9 cellular contexts compared by ENCODE assay signal in the genomic region with DNA sequence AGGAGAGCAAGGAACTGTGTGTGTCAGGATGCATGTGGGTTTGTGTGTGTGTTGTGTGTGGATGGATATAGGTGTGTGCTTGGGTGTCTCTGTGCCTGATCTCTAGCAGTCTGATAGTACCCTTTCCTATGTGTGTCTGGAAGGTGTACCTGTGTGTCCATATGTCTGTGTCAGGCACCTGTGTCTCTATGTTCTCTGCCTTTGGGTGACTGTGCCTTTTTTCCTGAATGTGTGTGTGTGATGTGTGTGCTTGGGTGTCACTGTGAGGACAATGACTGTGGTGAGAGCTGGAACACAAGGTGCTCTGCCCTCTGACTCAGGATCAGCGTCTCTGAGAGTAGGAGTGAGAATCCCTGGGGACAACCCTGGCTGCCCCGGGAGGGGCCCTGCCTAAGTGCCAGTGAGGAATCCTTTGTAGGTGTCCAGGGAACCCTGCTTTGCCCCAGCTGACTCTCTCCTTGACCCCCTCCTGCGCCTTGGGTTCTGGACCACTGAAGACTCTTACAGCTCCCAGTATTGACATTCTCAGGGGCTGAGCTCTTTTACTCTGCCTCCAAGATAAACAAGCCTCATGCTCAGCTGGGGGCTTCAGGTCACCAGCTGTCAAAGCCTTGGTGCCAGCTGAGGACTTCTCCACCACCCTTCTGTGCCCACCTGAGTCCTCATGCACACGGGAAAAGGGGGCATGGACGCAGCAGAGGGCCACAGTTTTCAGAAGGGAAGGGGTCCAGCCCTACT. TPM values are rescaled to one million over a fixed set of nuclear protein-coding genes. Genes with fewer than 3 reads are reported as not detected.
DNase-seq lines count a peak whose midpoint lies in the region; ATAC-seq, FAIRE-seq and TF ChIP-seq lines count a peak whose summit lies in the region.
"Had no signal": no experiment of that assay in that cellular context is flagged by ENCODE, and none has a peak within 500 bp of the region (broad histone marks: within the 10 kb centered on the region; RNA-seq: fewer than 3 reads in every experiment).

No MANE protein-coding gene starts in this region.

- 35% methylated on average over 5 of the region's 5 CpGs for WGBS in K562 (ENCODE audit: insufficient coverage, low coverage, missing lambda C conversion rate)

- peak overlapping the region in 8 of 9 donors; percentile 3 to 70 (median 36) for H3K27ac Mint-ChIP-seq in naive thymus-derived CD4-positive, alpha-beta T cell
- H3K27ac Mint-ChIP-seq: activated T-cell treated with anti-CD3 and anti-CD28 coated beads, Interleukin-2, amount 50 U/mL, for 72 hours had no signal

- H3K4me3 ChIP-seq in BE2C (ENCODE audit: low read depth, low read length): peak overlapping the region; percentile 48
- peak overlapping the region; percentile 19 to 90; a peak in 3 of 4 replicates for H3K4me3 ChIP-seq in HCT116 (replicated peaks in 1 of 2; ENCODE audit: low read depth in 1 of 2, low read length in 2 of 2)
- peak overlapping the region; percentile 51 for H3K4me3 ChIP-seq in K562
- H3K4me3 ChIP-seq in naive thymus-derived CD4-positive, alpha-beta T cell (ENCODE audit: low read length): no peak overlapping the region

- DNase-seq in BE2C: no peak
- DNase-seq in HCT116 (ENCODE audit: low read depth, low spot score): no peak
- DNase-seq in K562 (ENCODE audit: extremely low read depth in 1 of 4, low spot score in 3 of 4): peak in 1 of 4 experiments; percentile 47
- peak in 1 of 9 donors; percentile 8 for DNase-seq in naive thymus-derived CD4-positive, alpha-beta T cell
- no peak for DNase-seq in NCI-H128 (lab: John Stamatoyannopoulos, UW; ENCODE audit: unreplicated experiment)
- DNase-seq in urothelium cell line (ENCODE audit: low spot score): no peak
- DNase-seq in NCI-H2227 (lab: John Stamatoyannopoulos, UW; ENCODE audit: unreplicated experiment): no peak

- intact Hi-C loops in HCT116 (cut with micrococcal nuclease): no loop called here
- intact Hi-C loops in K562 (cut with micrococcal nuclease): loop anchor here (5.0 kb wide), 1 partner anchor 76 kb away; the partner anchor contains the start of gene ZBTB7B
- intact Hi-C loops in naive thymus-derived CD4-positive, alpha-beta T cell (cut with micrococcal nuclease): no loop called here

- POLR2A ChIA-PET in HCT116 (lab: Charles Lee) (interaction anchor here (1.1 kb wide), 1 partner anchor 10 kb away, joined by 3 read pairs; no protein-coding TSS in a partner anchor), K562 (lab: Yijun Ruan, JAX) (interaction anchor here (0.5 to 1.7 kb wide), 3 partner anchors 25 to 95 kb away, joined by 3 to 5 read pairs (median 3); partner anchors contain the start of gene KRTCAP2)
- POLR2A ChIA-PET in naive thymus-derived CD4-positive, alpha-beta T cell (lab: Charles Lee): interaction anchor here (1.0 to 1.6 kb wide), 4 partner anchors 8 to 26 kb away, joined by 3 to 4 read pairs (median 4); partner anchors contain the start of gene EFNA4

- H3K79me2 ChIP-seq in HCT116 (ENCODE audit: insufficient read depth, low read length) (no peaks in the 10 kb centered on the region; the same call in 1 of the 2 replicates), K562 (ENCODE audit: control insufficient read depth, insufficient read depth, low read length) (peaks cover 3% of the 10 kb centered on the region; the same call in 2 of the 3 replicates)

- peaks cover 0 to 4% (median 0%) of the 10 kb centered on the region in 5 donors for H3K36me3 Mint-ChIP-seq in naive thymus-derived CD4-positive, alpha-beta T cell

- CTCF ChIA-PET in HCT116 (lab: Charles Lee) (interaction anchor here (1.0 to 1.8 kb wide), 4 partner anchors 15 to 95 kb away, joined by 3 to 8 read pairs (median 4); partner anchors contain the start of genes EFNA4 and KRTCAP2), K562 (lab: Yijun Ruan, JAX; ENCODE audit: low intra/inter-chr PET ratio) (interaction anchor here (0.6 to 9.0 kb wide), 3 partner anchors 15 to 1124 kb away, joined by 3 to 153 read pairs (median 3); partner anchors contain the start of gene EFNA4)
- CTCF ChIA-PET in naive thymus-derived CD4-positive, alpha-beta T cell (lab: Charles Lee): interaction anchor here (0.8 to 8.1 kb wide), 3 partner anchors 9 to 310 kb away, joined by 3 to 52 read pairs (median 3); partner anchors contain the start of gene EFNA4

- peaks cover 40% of the 10 kb centered on the region for H3K27me3 ChIP-seq in BE2C
- no peaks in the 10 kb centered on the region for H3K27me3 ChIP-seq in HCT116 (ENCODE audit: insufficient read depth, low read length)
- peaks cover 3 to 8% of the 10 kb centered on the region in 2 experiments; a peak in 2 of 5 replicates for H3K27me3 ChIP-seq in K562 (ENCODE audit: control insufficient read depth in 2 of 2, insufficient read depth in 2 of 2, low read length in 2 of 2)
- H3K27me3 ChIP-seq in naive thymus-derived CD4-positive, alpha-beta T cell (ENCODE audit: control insufficient read depth in 2 of 2, insufficient read depth in 2 of 2, low read length in 2 of 2): peaks cover 15 to 16% of the 10 kb centered on the region in 2 donors

- ATAC-seq in HCT116: no peak
- ATAC-seq in K562: no peak
- no peak for ATAC-seq in naive thymus-derived CD4-positive, alpha-beta T cell
- ATAC-seq in HG02623 (IDR thresholded peaks at IDR 0.05; ENCODE audit: unreplicated experiment): no peak

- H3K9me1 ChIP-seq in K562 (ENCODE audit: control insufficient read depth, insufficient read depth, low read length): peaks cover 6% of the 10 kb centered on the region

- in situ Hi-C loops in K562 (cut with MboI): no loop called here

- TF ChIP-seq EP300 in K562 (IDR thresholded peaks at IDR 0.05; ENCODE audit: low read length): no peak

- H3K27me3 Mint-ChIP-seq in naive thymus-derived CD4-positive, alpha-beta T cell: peaks cover 7 to 39% (median 18%) of the 10 kb centered on the region in 5 donors

- H3K36me3 ChIP-seq in BE2C: no peaks in the 10 kb centered on the region
- H3K36me3 ChIP-seq in HCT116 (ENCODE audit: control insufficient read depth in 1 of 2, insufficient read depth in 2 of 2, low read length in 2 of 2): no peaks in the 10 kb centered on the region
- no peaks in the 10 kb centered on the region for H3K36me3 ChIP-seq in K562 (ENCODE audit: control insufficient read depth, insufficient read depth, low read length)
- no peaks in the 10 kb centered on the region for H3K36me3 ChIP-seq in naive thymus-derived CD4-positive, alpha-beta T cell (ENCODE audit: control insufficient read depth in 2 of 3, insufficient read depth in 3 of 3, low read length in 3 of 3)

- H3K4me1 ChIP-seq in BE2C (peaks cover 14% of the 10 kb centered on the region), HCT116 (ENCODE audit: control insufficient read depth in 1 of 2, insufficient read depth in 2 of 2, low read length in 2 of 2) (peaks cover 16 to 46% of the 10 kb centered on the region in 2 experiments), K562 (replicated peaks in 1 of 2; ENCODE audit: control insufficient read depth in 2 of 2, insufficient read depth in 2 of 2, low read length in 2 of 2) (peaks cover 37 to 60% of the 10 kb centered on the region in 2 experiments)
- H3K4me1 ChIP-seq in naive thymus-derived CD4-positive, alpha-beta T cell (ENCODE audit: control insufficient read depth in 2 of 2, insufficient read depth in 2 of 2, low read length in 2 of 2): peaks cover 39 to 49% of the 10 kb centered on the region in 2 donors

- H4K20me1 ChIP-seq in HCT116 (ENCODE audit: insufficient read depth): no peaks in the 10 kb centered on the region
- H4K20me1 ChIP-seq in K562 (replicated peaks; ENCODE audit: control insufficient read depth, insufficient read depth, low read length): peaks cover 11% of the 10 kb centered on the region

- H3K4me3 Mint-ChIP-seq in naive thymus-derived CD4-positive, alpha-beta T cell: peak overlapping the region; percentile 0 to 90 (median 59)

- H3K9me3 Mint-ChIP-seq in naive thymus-derived CD4-positive, alpha-beta T cell: peaks cover 0 to 4% (median 0%) of the 10 kb centered on the region in 11 donors
- H3K9me3 Mint-ChIP-seq: activated T-cell treated with anti-CD3 and anti-CD28 coated beads, Interleukin-2, amount 50 U/mL, for 72 hours had no signal

- RAD21 ChIA-PET in HCT116 (lab: Charles Lee; ENCODE audit: low non-redundant PET in 1 of 2, low total read pairs in 2 of 2, uncharacterized antibody in 2 of 2, unreplicated experiment in 2 of 2): interaction anchor here in 1 of 2 experiments (1.5 kb wide), 1 partner anchor 14 kb away, joined by 4 read pairs; the partner anchor contains the start of gene EFNA4

- peak overlapping the region; percentile 13; the same call in 1 of the 2 replicates for H3K27ac ChIP-seq in HCT116 (ENCODE audit: low read depth, low read length)
- peak overlapping the region; percentile 34 for H3K27ac ChIP-seq in K562 (ENCODE audit: extremely low read depth, low read depth, low read length)
- no peak overlapping the region for H3K27ac ChIP-seq in naive thymus-derived CD4-positive, alpha-beta T cell (ENCODE audit: low read depth, low read length)

- BruUV-seq in HCT116 (replicated peaks; lab: Mats Ljungman, UMichigan): no TSS peak
- BruUV-seq in K562 (replicated peaks; lab: Mats Ljungman, UMichigan): no TSS peak

- no peak for FAIRE-seq in K562 (lab: Jason Lieb, UNC)
- no peak for FAIRE-seq in urothelium cell line (lab: Jason Lieb, UNC)

- H3K9me3 ChIP-seq in BE2C: no peaks in the 10 kb centered on the region
- no peaks in the 10 kb centered on the region for H3K9me3 ChIP-seq in HCT116 (ENCODE audit: control insufficient read depth in 1 of 2, insufficient read depth in 1 of 2, low read depth in 1 of 2, low read length in 2 of 2)
- no peaks in the 10 kb centered on the region for H3K9me3 ChIP-seq in K562 (replicated peaks; ENCODE audit: control insufficient read depth, insufficient read depth, low read depth, low read length)
- no peaks in the 10 kb centered on the region for H3K9me3 ChIP-seq in naive thymus-derived CD4-positive, alpha-beta T cell (ENCODE audit: control insufficient read depth in 2 of 3, low read length in 3 of 3)

- peak overlapping the region; percentile 99 for H3K4me2 ChIP-seq in HCT116 (ENCODE audit: low read length)
- H3K4me2 ChIP-seq in K562 (ENCODE audit: insufficient read depth, low read length): peak overlapping the region; percentile 66

- H3K9me2 ChIP-seq in HCT116 (ENCODE audit: insufficient read depth): no peaks in the 10 kb centered on the region

- TF ChIP-seq CTCF in BE2C (IDR thresholded peaks at IDR 0.05; ENCODE audit: low read depth, low read length): no peak
- no peak for TF ChIP-seq CTCF in HCT116 (IDR thresholded peaks at IDR 0.05 in 2 of 3, conservative IDR thresholded peaks at IDR 0.05 in 1 of 3; ENCODE audit: borderline replicate concordance in 1 of 3, insufficient read depth in 1 of 3, low read depth in 2 of 3, low read length in 2 of 3)
- TF ChIP-seq CTCF in K562 (IDR thresholded peaks at IDR 0.05 in 2 of 3, conservative IDR thresholded peaks at IDR 0.05 in 1 of 3; ENCODE audit: insufficient read depth in 2 of 3, low read depth in 1 of 3, low read length in 3 of 3): no peak

- no peak for TF ChIP-seq RAD21 in HCT116 (IDR thresholded peaks at IDR 0.05; ENCODE audit: low read depth)
- TF ChIP-seq RAD21 in K562 (CRISPR knock-in tag; conservative IDR thresholded peaks at IDR 0.05 in 1 of 2, IDR thresholded peaks at IDR 0.05 in 1 of 2): no peak

- peaks cover 30 to 72% (median 56%) of the 10 kb centered on the region in 7 donors for H3K4me1 Mint-ChIP-seq in naive thymus-derived CD4-positive, alpha-beta T cell

- H3K9ac ChIP-seq in HCT116 (ENCODE audit: low read length) (peak overlapping the region; percentile 81; the same call in 1 of the 2 replicates), K562 (ENCODE audit: insufficient read depth in 1 of 2, low read depth in 2 of 2, low read length in 2 of 2) (peak overlapping the region; percentile 52 to 88; a peak in 3 of 4 replicates)

- H2AFZ ChIP-seq in HCT116 (ENCODE audit: low read depth, low read length, poor library complexity, severe bottlenecking) (peak overlapping the region; percentile 21), K562 (ENCODE audit: low read depth, low read length) (peak overlapping the region; percentile 87)

- TF ChIP-seq POLR2A in HCT116 (IDR thresholded peaks at IDR 0.05; ENCODE audit: borderline replicate concordance, extremely low read depth, insufficient read depth, insufficient read length) (no peak), K562 (conservative IDR thresholded peaks at IDR 0.05) (no peak)

RNA-seq across cellular contexts. Expression of gene EFNA3, which starts 0.7 kb away (rescaled TPM):
- 13.2 TPM for polyA plus RNA-seq in BE2C (2012; ENCODE audit: insufficient read depth, insufficient read length, low read depth)
- total RNA-seq in HCT116 (2021; ENCODE audit: unreplicated experiment) (20.4 TPM), K562 (2014; rRNA removed) (4.5 and 8.6 TPM in 2 replicates), K562 (2014; rRNA removed; fragmentation: Illumina TruSeq; extraction: Trizol) (1.7 and 3.3 TPM in 2 replicates), K562 (2015; rRNA removed; fragmentation: Illumina TruSeq; extraction: Trizol) (4.7 and 4.9 TPM in 2 replicates), K562 (2021) (6.2 and 7.1 TPM in 2 replicates)
- polyA plus RNA-seq in HCT116 (2012): 29.2 and 31.1 TPM in 2 replicates
- 3.7 and 9.0 TPM in 2 replicates for total RNA-seq in K562 (2011; cell fraction: chromatin; rRNA removed; ENCODE audit: low replicate concordance)
- total RNA-seq in K562 (2011; cell fraction: nucleolus; rRNA removed): 11.2 and 12.4 TPM in 2 replicates
- 8.1 and 10.5 TPM in 2 replicates for total RNA-seq in K562 (2011; cell fraction: nucleoplasm; rRNA removed)
- polyA plus RNA-seq in K562 (2011; rRNA removed) (7.3 and 10.9 TPM in 2 replicates), K562 (2014; fragmentation: Illumina TruSeq; extraction: Trizol) (7.9 and 9.3 TPM in 2 replicates), K562 (2014; fragmentation: Nextera tagmentation; extraction: Ambion mirVana) (under 1 TPM; 0.59 to 0.63 TPM), K562 (2014; rRNA removed) (4.8 and 6.8 TPM in 2 replicates)
- 10.9 and 15.6 TPM in 2 replicates for polyA plus RNA-seq in K562 (2011; cell fraction: cytosol; rRNA removed)
- polyA plus RNA-seq in K562 (2011; cell fraction: nucleus; rRNA removed): 14.1 and 14.9 TPM in 2 replicates
- polyA plus RNA-seq in K562 (2012): 4.5 and 7.1 TPM in 2 replicates
- polyA minus RNA-seq in K562 (2011; rRNA and poly(A)+ RNA removed): 2.0 and 3.1 TPM in 2 replicates
- 5.5 and 6.3 TPM in 2 replicates for polyA minus RNA-seq in K562 (2011; cell fraction: cytosol; rRNA and poly(A)+ RNA removed)
- 2.7 and 5.9 TPM in 2 replicates for polyA minus RNA-seq in K562 (2011; cell fraction: nucleus; rRNA and poly(A)+ RNA removed)
- total RNA-seq in naive thymus-derived CD4-positive, alpha-beta T cell: 1 to 10 TPM in 4 of 5 experiments, under 1 TPM in 1; 0.42 to 4.0 (median 2.7) TPM
- under 1 TPM; 0.51 to 0.72 TPM for polyA plus RNA-seq in naive thymus-derived CD4-positive, alpha-beta T cell

RNA-seq across cellular contexts. Expression of gene EFNA4, which starts 14.4 kb away (rescaled TPM):
- not detected for polyA plus RNA-seq in BE2C (2012; ENCODE audit: insufficient read depth, insufficient read length, low read depth)
- 9.8 TPM for total RNA-seq in HCT116 (2021; ENCODE audit: unreplicated experiment)
- 9.0 and 10.9 TPM in 2 replicates for polyA plus RNA-seq in HCT116 (2012)
- total RNA-seq in K562 (2011; cell fraction: chromatin; rRNA removed; ENCODE audit: low replicate concordance): 4.6 and 12.1 TPM in 2 replicates
- 12.6 and 17.5 TPM in 2 replicates for total RNA-seq in K562 (2011; cell fraction: nucleolus; rRNA removed)
- total RNA-seq in K562 (2011; cell fraction: nucleoplasm; rRNA removed): 10.9 and 12.2 TPM in 2 replicates
- 7.4 and 10.6 TPM in 2 replicates for total RNA-seq in K562 (2014; rRNA removed)
- 2.0 and 2.9 TPM in 2 replicates for total RNA-seq in K562 (2014; rRNA removed; fragmentation: Illumina TruSeq; extraction: Trizol)
- total RNA-seq in K562 (2015; rRNA removed; fragmentation: Illumina TruSeq; extraction: Trizol): 5.7 and 5.9 TPM in 2 replicates
- 4.7 and 6.1 TPM in 2 replicates for total RNA-seq in K562 (2021)
- polyA plus RNA-seq in K562 (2011; rRNA removed): 6.5 and 10.2 TPM in 2 replicates
- 11.8 and 12.2 TPM in 2 replicates for polyA plus RNA-seq in K562 (2011; cell fraction: cytosol; rRNA removed)
- 8.5 and 9.2 TPM in 2 replicates for polyA plus RNA-seq in K562 (2011; cell fraction: nucleus; rRNA removed)
- 6.1 and 6.4 TPM in 2 replicates for polyA plus RNA-seq in K562 (2012)
- polyA plus RNA-seq in K562 (2014; fragmentation: Illumina TruSeq; extraction: Trizol): 6.1 and 6.2 TPM in 2 replicates
- polyA plus RNA-seq in K562 (2014; fragmentation: Nextera tagmentation; extraction: Ambion mirVana): under 1 TPM; 0.68 to 0.89 TPM
- polyA plus RNA-seq in K562 (2014; rRNA removed): 5.9 and 6.5 TPM in 2 replicates
- 2.5 and 5.7 TPM in 2 replicates for polyA minus RNA-seq in K562 (2011; rRNA and poly(A)+ RNA removed)
- 4.9 and 6.5 TPM in 2 replicates for polyA minus RNA-seq in K562 (2011; cell fraction: cytosol; rRNA and poly(A)+ RNA removed)
- 2.6 TPM in 2 replicates for polyA minus RNA-seq in K562 (2011; cell fraction: nucleus; rRNA and poly(A)+ RNA removed)
- total RNA-seq in naive thymus-derived CD4-positive, alpha-beta T cell: 1 to 10 TPM; 3.9 to 9.4 (median 7.7) TPM
- 1 to 10 TPM; 2.1 to 3.9 TPM for polyA plus RNA-seq in naive thymus-derived CD4-positive, alpha-beta T cell

RNA-seq across cellular contexts. Expression of gene ADAM15, which starts 26.8 kb away (rescaled TPM):
- 95.5 TPM for polyA plus RNA-seq in BE2C (2012; ENCODE audit: insufficient read depth, insufficient read length, low read depth)
- 149 TPM for total RNA-seq in HCT116 (2021; ENCODE audit: unreplicated experiment)
- polyA plus RNA-seq in HCT116 (2012): 185 and 189 TPM in 2 replicates
- 77.6 and 286 TPM in 2 replicates for total RNA-seq in K562 (2011; cell fraction: chromatin; rRNA removed; ENCODE audit: low replicate concordance)
- 230 and 253 TPM in 2 replicates for total RNA-seq in K562 (2011; cell fraction: nucleolus; rRNA removed)
- total RNA-seq in K562 (2011; cell fraction: nucleoplasm; rRNA removed): 121 and 122 TPM in 2 replicates
- 35.9 and 61.0 TPM in 2 replicates for total RNA-seq in K562 (2014; rRNA removed)
- total RNA-seq in K562 (2014; rRNA removed; fragmentation: Illumina TruSeq; extraction: Trizol): 10.1 and 15.2 TPM in 2 replicates
- 34.3 and 35.4 TPM in 2 replicates for total RNA-seq in K562 (2015; rRNA removed; fragmentation: Illumina TruSeq; extraction: Trizol)
- 67.8 and 72.3 TPM in 2 replicates for total RNA-seq in K562 (2021)
- 29.8 and 54.7 TPM in 2 replicates for polyA plus RNA-seq in K562 (2011; rRNA removed)
- 48.9 and 94.6 TPM in 2 replicates for polyA plus RNA-seq in K562 (2011; cell fraction: cytosol; rRNA removed)
- 188 and 324 TPM in 2 replicates for polyA plus RNA-seq in K562 (2011; cell fraction: nucleus; rRNA removed)
- 48.3 and 70.8 TPM in 2 replicates for polyA plus RNA-seq in K562 (2012)
- polyA plus RNA-seq in K562 (2014; fragmentation: Illumina TruSeq; extraction: Trizol): 32.8 and 39.7 TPM in 2 replicates
- 1 to 10 TPM in 1 of 2 experiments, under 1 TPM in 1; 0.69 to 2.6 TPM for polyA plus RNA-seq in K562 (2014; fragmentation: Nextera tagmentation; extraction: Ambion mirVana)
- polyA plus RNA-seq in K562 (2014; rRNA removed): 53.2 and 66.2 TPM in 2 replicates
- polyA minus RNA-seq in K562 (2011; rRNA and poly(A)+ RNA removed): 25.0 and 32.3 TPM in 2 replicates
- polyA minus RNA-seq in K562 (2011; cell fraction: cytosol; rRNA and poly(A)+ RNA removed): 58.9 and 76.8 TPM in 2 replicates
- 56.0 and 61.5 TPM in 2 replicates for polyA minus RNA-seq in K562 (2011; cell fraction: nucleus; rRNA and poly(A)+ RNA removed)
- 10 to 100 TPM; 16.9 to 53.7 (median 28.8) TPM for total RNA-seq in naive thymus-derived CD4-positive, alpha-beta T cell
- 1 to 10 TPM; 5.8 to 8.5 TPM for polyA plus RNA-seq in naive thymus-derived CD4-positive, alpha-beta T cell

RNA-seq across cellular contexts. Expression of gene DCST1, which starts 44.3 kb away (rescaled TPM):
- not detected for polyA plus RNA-seq in BE2C (2012; ENCODE audit: insufficient read depth, insufficient read length, low read depth)
- total RNA-seq in HCT116 (2021; ENCODE audit: unreplicated experiment) (0.32 TPM), K562 (2014; rRNA removed) (not detected in 2 replicates), K562 (2014; rRNA removed; fragmentation: Illumina TruSeq; extraction: Trizol) (not detected in 2 replicates), K562 (2015; rRNA removed; fragmentation: Illumina TruSeq; extraction: Trizol) (not detected in 2 replicates), K562 (2021) (not detected in 2 replicates)
- 0.08 and 0.14 TPM in 2 replicates for polyA plus RNA-seq in HCT116 (2012)
- total RNA-seq in K562 (2011; cell fraction: chromatin; rRNA removed; ENCODE audit: low replicate concordance): not detected in 2 replicates
- not detected in 2 replicates for total RNA-seq in K562 (2011; cell fraction: nucleolus; rRNA removed)
- not detected in 2 replicates for total RNA-seq in K562 (2011; cell fraction: nucleoplasm; rRNA removed)
- polyA plus RNA-seq in K562 (2011; rRNA removed) (not detected in 2 replicates), K562 (2014; fragmentation: Illumina TruSeq; extraction: Trizol) (not detected in 2 replicates), K562 (2014; fragmentation: Nextera tagmentation; extraction: Ambion mirVana) (not detected), K562 (2014; rRNA removed) (not detected in 2 replicates)
- not detected in 2 replicates for polyA plus RNA-seq in K562 (2011; cell fraction: cytosol; rRNA removed)
- polyA plus RNA-seq in K562 (2011; cell fraction: nucleus; rRNA removed): 0.08 and 0.10 TPM in 2 replicates
- 0.15 TPM in 1 of 2 replicates, not detected in the other for polyA plus RNA-seq in K562 (2012)
- not detected in 2 replicates for polyA minus RNA-seq in K562 (2011; rRNA and poly(A)+ RNA removed)
- not detected in 2 replicates for polyA minus RNA-seq in K562 (2011; cell fraction: cytosol; rRNA and poly(A)+ RNA removed)
- not detected in 2 replicates for polyA minus RNA-seq in K562 (2011; cell fraction: nucleus; rRNA and poly(A)+ RNA removed)
- under 1 TPM in 3 of 5 experiments, not detected in 2; 0.19 to 0.78 (median 0.42) TPM for total RNA-seq in naive thymus-derived CD4-positive, alpha-beta T cell
- polyA plus RNA-seq in naive thymus-derived CD4-positive, alpha-beta T cell: not detected

RNA-seq across cellular contexts. Expression of gene DCST2, which starts 44.3 kb away (rescaled TPM):
- polyA plus RNA-seq in BE2C (2012; ENCODE audit: insufficient read depth, insufficient read length, low read depth): 0.28 TPM
- total RNA-seq in HCT116 (2021; ENCODE audit: unreplicated experiment) (2.0 TPM), K562 (2014; rRNA removed) (0.12 TPM in 1 of 2 replicates, not detected in the other), K562 (2014; rRNA removed; fragmentation: Illumina TruSeq; extraction: Trizol) (0.11 TPM in 1 of 2 replicates, not detected in the other), K562 (2015; rRNA removed; fragmentation: Illumina TruSeq; extraction: Trizol) (0.11 TPM in 1 of 2 replicates, not detected in the other), K562 (2021) (0.09 and 0.40 TPM in 2 replicates)
- 2.4 and 2.9 TPM in 2 replicates for polyA plus RNA-seq in HCT116 (2012)
- 1.1 and 2.4 TPM in 2 replicates for total RNA-seq in K562 (2011; cell fraction: chromatin; rRNA removed; ENCODE audit: low replicate concordance)
- 1.3 and 1.7 TPM in 2 replicates for total RNA-seq in K562 (2011; cell fraction: nucleolus; rRNA removed)
- total RNA-seq in K562 (2011; cell fraction: nucleoplasm; rRNA removed): 0.99 and 1.3 TPM in 2 replicates
- polyA plus RNA-seq in K562 (2011; rRNA removed) (0.49 and 1.1 TPM in 2 replicates), K562 (2014; fragmentation: Illumina TruSeq; extraction: Trizol) (0.10 TPM in 1 of 2 replicates, not detected in the other), K562 (2014; fragmentation: Nextera tagmentation; extraction: Ambion mirVana) (not detected), K562 (2014; rRNA removed) (0.22 and 0.37 TPM in 2 replicates)
- polyA plus RNA-seq in K562 (2011; cell fraction: cytosol; rRNA removed): 0.30 and 0.40 TPM in 2 replicates
- 9.0 and 9.2 TPM in 2 replicates for polyA plus RNA-seq in K562 (2011; cell fraction: nucleus; rRNA removed)
- polyA plus RNA-seq in K562 (2012): 0.36 and 2.9 TPM in 2 replicates
- 0.24 and 0.25 TPM in 2 replicates for polyA minus RNA-seq in K562 (2011; rRNA and poly(A)+ RNA removed)
- polyA minus RNA-seq in K562 (2011; cell fraction: cytosol; rRNA and poly(A)+ RNA removed): not detected in 2 replicates
- polyA minus RNA-seq in K562 (2011; cell fraction: nucleus; rRNA and poly(A)+ RNA removed): 0.33 and 0.40 TPM in 2 replicates
- 1 to 10 TPM in 4 of 5 experiments, under 1 TPM in 1; 0.22 to 3.3 (median 2.4) TPM for total RNA-seq in naive thymus-derived CD4-positive, alpha-beta T cell
- not detected for polyA plus RNA-seq in naive thymus-derived CD4-positive, alpha-beta T cell
